Comparison of ENCODE assay signal across 8 cellular contexts in the genomic region with DNA sequence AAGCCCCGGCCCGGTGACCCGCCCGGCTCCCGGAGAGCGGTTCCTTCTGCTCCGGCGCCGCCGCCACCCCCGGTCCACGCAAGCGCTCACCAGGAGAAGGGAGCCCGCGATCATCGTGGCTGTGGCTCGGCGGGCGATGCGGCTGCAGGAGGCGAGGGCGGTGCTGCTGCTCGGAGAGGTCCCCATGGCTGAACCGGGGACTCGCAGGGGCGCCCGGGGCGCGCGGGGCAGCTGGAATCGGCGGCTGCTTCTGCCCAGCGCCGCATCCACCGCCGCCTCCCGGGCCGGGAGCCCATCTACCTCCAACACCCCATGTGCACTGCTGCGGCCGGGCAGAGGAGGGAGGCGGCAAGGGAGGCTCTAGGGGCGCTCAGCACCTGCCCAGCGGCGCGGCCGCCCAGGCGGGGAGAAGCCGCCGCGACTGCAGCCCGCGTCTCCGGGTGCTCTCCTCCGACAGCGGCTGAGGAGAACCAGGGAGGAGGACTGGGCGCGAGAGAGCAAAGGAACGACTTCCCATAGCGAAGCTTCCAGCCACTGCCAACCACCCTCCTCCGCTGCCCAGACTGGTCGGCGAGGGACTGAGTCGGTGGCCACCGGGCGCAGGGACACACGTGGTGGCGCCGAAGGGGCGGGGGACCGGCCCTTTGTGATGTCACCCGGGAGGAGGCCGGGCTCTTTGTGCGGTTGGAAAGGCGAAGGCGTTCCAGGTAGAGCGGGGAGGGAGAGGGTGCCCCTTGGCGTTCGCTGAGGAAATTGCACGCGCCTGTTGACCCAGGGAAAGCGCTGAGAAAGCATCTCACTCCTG. TPM values are rescaled to one million over a fixed set of nuclear protein-coding genes. Genes with fewer than 3 reads are reported as not detected.
DNase-seq lines count a peak whose midpoint lies in the region; ATAC-seq and FAIRE-seq lines count a peak whose summit lies in the region.

A gene with protein sequence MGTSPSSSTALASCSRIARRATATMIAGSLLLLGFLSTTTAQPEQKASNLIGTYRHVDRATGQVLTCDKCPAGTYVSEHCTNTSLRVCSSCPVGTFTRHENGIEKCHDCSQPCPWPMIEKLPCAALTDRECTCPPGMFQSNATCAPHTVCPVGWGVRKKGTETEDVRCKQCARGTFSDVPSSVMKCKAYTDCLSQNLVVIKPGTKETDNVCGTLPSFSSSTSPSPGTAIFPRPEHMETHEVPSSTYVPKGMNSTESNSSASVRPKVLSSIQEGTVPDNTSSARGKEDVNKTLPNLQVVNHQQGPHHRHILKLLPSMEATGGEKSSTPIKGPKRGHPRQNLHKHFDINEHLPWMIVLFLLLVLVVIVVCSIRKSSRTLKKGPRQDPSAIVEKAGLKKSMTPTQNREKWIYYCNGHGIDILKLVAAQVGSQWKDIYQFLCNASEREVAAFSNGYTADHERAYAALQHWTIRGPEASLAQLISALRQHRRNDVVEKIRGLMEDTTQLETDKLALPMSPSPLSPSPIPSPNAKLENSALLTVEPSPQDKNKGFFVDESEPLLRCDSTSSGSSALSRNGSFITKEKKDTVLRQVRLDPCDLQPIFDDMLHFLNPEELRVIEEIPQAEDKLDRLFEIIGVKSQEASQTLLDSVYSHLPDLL (minus strand): TSS at position 580 of the 805 bp plus-strand sequence. CDS start 394 bp downstream, at position 186.

- H3K9me3 ChIP-seq in NT2/D1 (ENCODE audit: insufficient read depth, low read length): 0 out of 2 replicates have a peak, but pooled peaks cover 5% of the 10 kb centered on the region

- H3K9ac ChIP-seq in NT2/D1 (ENCODE audit: insufficient read length, low read depth): peak within 1 kb of the TSS; percentile 91

- ATAC-seq in GM21360 (IDR thresholded peaks at IDR 0.05; ENCODE audit: unreplicated experiment): peak; percentile 99

- FAIRE-seq in HTR-8/SVneo (lab: Jason Lieb, UNC): peak; percentile 76

- peak within 1 kb of the TSS; percentile 87 for H3K4me3 ChIP-seq in NT2/D1 (ENCODE audit: insufficient read length, low read depth)

- in situ Hi-C loops in Caki2 (cut with HindIII; ENCODE audit: low pct_unique_long_range_greater_than_20kb, low sequenced_read_pairs): loop anchor here (5.0 kb wide), 1 partner anchor 212 kb away; no protein-coding TSS in a partner anchor

- peaks cover 26% of the 10 kb centered on the region for H3K36me3 ChIP-seq in NT2/D1 (ENCODE audit: insufficient read depth, insufficient read length, low read length)

- DNase-seq in Caki2 (ENCODE audit: low read depth) (peak; percentile 95), HTR-8/SVneo (ENCODE audit: insufficient read length, low spot score) (peak; percentile 86), NT2/D1 (ENCODE audit: low read depth, low spot score) (peak; percentile 84), epidermal melanocyte (ENCODE audit: insufficient read length, low spot score) (peak; percentile 88), middle frontal gyrus (ENCODE audit: extremely low spot score, low spot score) (peak; percentile 90)
- DNase-seq in activated CD8-positive, alpha-beta memory T cell treated with anti-CD3 and anti-CD28 coated beads, Interleukin-2, amount 50 U/mL, for 48 hours: peak; percentile 89
- peak; percentile 13 to 51 for DNase-seq in stimulated activated CD8-positive, alpha-beta memory T cell treated with anti-CD3 and anti-CD28 coated beads, Interleukin-4, amount 100 ng/mL, for 1 hour (ENCODE audit: low read depth in 2 of 2, low spot score in 1 of 2)

- H3K4me1 ChIP-seq in NT2/D1 (ENCODE audit: insufficient read depth, insufficient read length): no peaks in the 10 kb centered on the region

- H3K27me3 ChIP-seq in NT2/D1 (ENCODE audit: insufficient read depth, insufficient read length): no peaks in the 10 kb centered on the region

RNA-seq across cellular contexts. Expression of the gene that starts here (rescaled TPM):
- 13.1 and 13.5 TPM in 2 replicates for total RNA-seq in Caki2 (2014; rRNA removed; shearing (Covaris generic); ENCODE audit: low replicate concordance)

Comparison
In these comparisons a context has a peak if more than half of its experiments do, and no peak if none do; other contexts are left out.
1. Peak in every context shown above with its lines: DNase-seq, ATAC-seq and H3K4me3 ChIP-seq.
2. DNase-seq: peak in every context shown above with its lines; median percentile 95 in Caki2; 90 in middle frontal gyrus; 89 in activated CD8-positive, alpha-beta memory T cell treated with anti-CD3 and anti-CD28 coated beads, Interleukin-2, amount 50 U/mL, for 48 hours; 88 in epidermal melanocyte; 86 in HTR-8/SVneo; 84 in NT2/D1; 32 in stimulated activated CD8-positive, alpha-beta memory T cell treated with anti-CD3 and anti-CD28 coated beads, Interleukin-4, amount 100 ng/mL, for 1 hour.